ENCODE assay signal across 13 cellular contexts in the genomic region with DNA sequence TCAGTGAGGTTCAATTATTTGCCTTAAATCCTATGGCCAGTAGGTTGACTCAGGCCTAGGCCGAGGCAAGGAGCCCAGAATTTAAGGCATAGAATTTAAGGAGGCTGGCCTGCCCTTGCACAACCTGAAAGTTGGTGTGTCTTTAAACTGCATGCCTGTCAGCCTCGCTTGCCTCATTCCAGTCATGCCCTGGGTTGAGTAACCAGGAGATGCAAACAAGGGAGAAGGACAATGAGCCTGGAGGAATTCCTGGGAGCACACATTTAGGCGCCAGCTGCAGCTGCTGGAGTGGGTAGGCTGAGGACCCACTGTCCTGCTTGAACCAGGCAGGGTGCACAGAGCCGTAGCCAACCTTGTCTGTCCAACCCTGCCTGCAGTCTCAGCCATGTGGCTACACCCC. TPM values are rescaled to one million over a fixed set of nuclear protein-coding genes. Genes with fewer than 3 reads are reported as not detected.
DNase-seq lines count a peak whose midpoint lies in the region; ATAC-seq and TF ChIP-seq lines count a peak whose summit lies in the region.
"Had no signal": no experiment of that assay in that cellular context is flagged by ENCODE, and none has a peak within 500 bp of the region (broad histone marks: within the 10 kb centered on the region; RNA-seq: fewer than 3 reads in every experiment).

No MANE protein-coding gene starts in this region.

- no peak for TF ChIP-seq CTCF in endodermal cell (conservative IDR thresholded peaks at IDR 0.05)

- H3K36me3 Mint-ChIP-seq in activated T-cell treated with anti-CD3 and anti-CD28 coated beads, Interleukin-2, amount 50 U/mL, for 24 hours (ENCODE audit: low read depth) = peaks cover 99% of the 10 kb centered on the region
- H3K36me3 Mint-ChIP-seq in activated CD4-positive, alpha-beta memory T cell treated with anti-CD3 and anti-CD28 coated beads, Interleukin-2, amount 10 ng/mL, durations not matched to agents 7 days and 5 days (ENCODE audit: low read depth) = peaks cover 92% of the 10 kb centered on the region
- H3K36me3 Mint-ChIP-seq in endodermal cell (ENCODE audit: low read depth) = no peaks in the 10 kb centered on the region

- H3K27me3 Mint-ChIP-seq in activated T-cell treated with anti-CD3 and anti-CD28 coated beads, Interleukin-2, amount 50 U/mL, for 24 hours = no peaks in the 10 kb centered on the region
- H3K27me3 Mint-ChIP-seq in activated CD4-positive, alpha-beta memory T cell treated with anti-CD3 and anti-CD28 coated beads, Interleukin-2, amount 10 ng/mL, durations not matched to agents 7 days and 5 days = no peaks in the 10 kb centered on the region
- H3K27me3 Mint-ChIP-seq in endodermal cell (ENCODE audit: insufficient read depth) = no peaks in the 10 kb centered on the region

- no peaks in the 10 kb centered on the region for H3K9me3 Mint-ChIP-seq in activated T-cell treated with anti-CD3 and anti-CD28 coated beads, Interleukin-2, amount 50 U/mL, for 24 hours
- no peaks in the 10 kb centered on the region for H3K9me3 Mint-ChIP-seq in activated CD4-positive, alpha-beta memory T cell treated with anti-CD3 and anti-CD28 coated beads, Interleukin-2, amount 10 ng/mL, durations not matched to agents 7 days and 5 days
- H3K9me3 Mint-ChIP-seq in endodermal cell = no peaks in the 10 kb centered on the region

- H3K27ac Mint-ChIP-seq in activated T-cell treated with anti-CD3 and anti-CD28 coated beads, Interleukin-2, amount 50 U/mL, for 24 hours = peak overlapping the region; percentile 100
- H3K27ac Mint-ChIP-seq in activated CD4-positive, alpha-beta memory T cell treated with anti-CD3 and anti-CD28 coated beads, Interleukin-2, amount 10 ng/mL, durations not matched to agents 7 days and 5 days = peak overlapping the region; percentile 99
- H3K27ac Mint-ChIP-seq in endodermal cell = no peak overlapping the region
- H3K27ac Mint-ChIP-seq: GM23338 had no signal

- WGBS in endodermal cell (ENCODE audit: insufficient coverage in 1 of 2, insufficient read length in 1 of 2), 2 experiments = 88 to 97% methylated on average over 4 of the region's 4 CpGs

- H3K27me3 ChIP-seq in endodermal cell (ENCODE audit: control insufficient read depth, insufficient read depth, low read length, poor library complexity, severe bottlenecking) = no peaks in the 10 kb centered on the region
- H3K27me3 ChIP-seq: body of pancreas, MG63, vagina had no signal

- ATAC-seq in GM19467 (IDR thresholded peaks at IDR 0.05; ENCODE audit: unreplicated experiment) = no peak
- ATAC-seq: body of pancreas, GM23338 had no signal

- POLR2A ChIA-PET in activated CD4-positive, alpha-beta memory T cell treated with anti-CD3 and anti-CD28 coated beads, Interleukin-2, amount 10 ng/mL, durations not matched to agents 7 days and 5 days (lab: Charles Lee) = interaction anchor here (1.3 to 18.8 kb wide), 7 partner anchors 14 to 292 kb away, joined by 4 to 1051 read pairs (median 250); partner anchors contain the start of genes CD2 and TTF2

- peak overlapping the region; percentile 94 for H3K4me3 Mint-ChIP-seq in activated T-cell treated with anti-CD3 and anti-CD28 coated beads, Interleukin-2, amount 50 U/mL, for 24 hours
- H3K4me3 Mint-ChIP-seq in activated CD4-positive, alpha-beta memory T cell treated with anti-CD3 and anti-CD28 coated beads, Interleukin-2, amount 10 ng/mL, durations not matched to agents 7 days and 5 days = peak overlapping the region; percentile 56
- H3K4me3 Mint-ChIP-seq in endodermal cell = no peak overlapping the region
- H3K4me3 Mint-ChIP-seq: GM23338 had no signal

- peak; percentile 63 for DNase-seq in activated T-cell treated with anti-CD3 and anti-CD28 coated beads, Interleukin-2, amount 50 U/mL, for 24 hours
- DNase-seq in activated T-cell treated with anti-CD3 and anti-CD28 coated beads for 4 hours (no peak), epithelial cell of prostate (ENCODE audit: low read depth, low spot score) (peak; percentile 20), cerebellum (ENCODE audit: low spot score) (no peak), endodermal cell (no peak)
- no peak for DNase-seq in activated CD4-positive, alpha-beta memory T cell treated with anti-CD3 and anti-CD28 coated beads, Interleukin-2, amount 10 ng/mL, durations not matched to agents 7 days and 5 days
- DNase-seq in stimulated activated CD8-positive, alpha-beta memory T cell treated with anti-CD3 and anti-CD28 coated beads, Interleukin-4, amount 100 ng/mL, for 48 hours = peak; percentile 51
- DNase-seq: body of pancreas, MG63 had no signal

- H3K9me3 ChIP-seq in endodermal cell (ENCODE audit: control insufficient read depth, low read length) = no peaks in the 10 kb centered on the region
- H3K9me3 ChIP-seq: body of pancreas, vagina had no signal

- H3K4me1 ChIP-seq in endodermal cell (ENCODE audit: control insufficient read depth, insufficient read depth, low read length) = peaks cover 5% of the 10 kb centered on the region
- H3K4me1 ChIP-seq: parathyroid adenoma had no signal

- no peak overlapping the region for H3K4me3 ChIP-seq in endodermal cell (ENCODE audit: low read length)
- H3K4me3 ChIP-seq: body of pancreas, GM23338, MG63, vagina had no signal

- no peaks in the 10 kb centered on the region for H3K36me3 ChIP-seq in endodermal cell (ENCODE audit: control insufficient read depth, insufficient read depth, low read length)
- H3K36me3 ChIP-seq: MG63, vagina had no signal

- H3K4me1 Mint-ChIP-seq in activated T-cell treated with anti-CD3 and anti-CD28 coated beads, Interleukin-2, amount 50 U/mL, for 24 hours (ENCODE audit: low read depth) = peaks cover 99% of the 10 kb centered on the region
- peaks cover 98% of the 10 kb centered on the region for H3K4me1 Mint-ChIP-seq in activated CD4-positive, alpha-beta memory T cell treated with anti-CD3 and anti-CD28 coated beads, Interleukin-2, amount 10 ng/mL, durations not matched to agents 7 days and 5 days
- H3K4me1 Mint-ChIP-seq in endodermal cell = peaks cover 7% of the 10 kb centered on the region

- H3K27ac ChIP-seq in epithelial cell of prostate = no peak overlapping the region
- H3K27ac ChIP-seq in endodermal cell (ENCODE audit: low read depth, low read length) = no peak overlapping the region
- H3K27ac ChIP-seq: body of pancreas, parathyroid adenoma, vagina had no signal

- CTCF ChIA-PET in activated CD4-positive, alpha-beta memory T cell treated with anti-CD3 and anti-CD28 coated beads, Interleukin-2, amount 10 ng/mL, durations not matched to agents 7 days and 5 days (lab: Charles Lee) = interaction anchor here (0.9 to 12.6 kb wide), 7 partner anchors 11 to 52 kb away, joined by 3 to 139 read pairs (median 4); partner anchors contain the start of gene CD2

- H3K9ac ChIP-seq in endodermal cell (ENCODE audit: extremely low read depth, low read length, poor library complexity, severe bottlenecking) = no peak overlapping the region
- H3K9ac ChIP-seq: parathyroid adenoma had no signal

RNA-seq across cellular contexts. Expression of gene CD2, which starts 11.7 kb away (rescaled TPM):
- total RNA-seq in activated CD4-positive, alpha-beta memory T cell treated with anti-CD3 and anti-CD28 coated beads, Interleukin-2, amount 10 ng/mL, durations not matched to agents 7 days and 5 days = 100 to 1,000 TPM; 329 to 340 TPM
- total RNA-seq in cerebellum (not detected), endodermal cell (not detected)
- not detected for polyA plus RNA-seq in endodermal cell (2013, experiment 1 of 2)
- not detected for polyA plus RNA-seq in endodermal cell (2013, experiment 2 of 2)
- total RNA-seq: GM23338 had no signal
- polyA plus RNA-seq: GM23338 had no signal

Comparison
In these comparisons a context has a peak if more than half of its experiments do, and no peak if none do; other contexts are left out.
1. DNase-seq: peak in activated T-cell treated with anti-CD3 and anti-CD28 coated beads, Interleukin-2, amount 50 U/mL, for 24 hours (single experiment), epithelial cell of prostate (single experiment) and stimulated activated CD8-positive, alpha-beta memory T cell treated with anti-CD3 and anti-CD28 coated beads, Interleukin-4, amount 100 ng/mL, for 48 hours (single experiment); none in activated T-cell treated with anti-CD3 and anti-CD28 coated beads for 4 hours (single experiment), activated CD4-positive, alpha-beta memory T cell treated with anti-CD3 and anti-CD28 coated beads, Interleukin-2, amount 10 ng/mL, durations not matched to agents 7 days and 5 days (single experiment), cerebellum (single experiment) and endodermal cell (single experiment).
2. RNA of gene CD2, which starts 11.7 kb away (total RNA-seq): 329 to 340 TPM in activated CD4-positive, alpha-beta memory T cell treated with anti-CD3 and anti-CD28 coated beads, Interleukin-2, amount 10 ng/mL, durations not matched to agents 7 days and 5 days; not detected in cerebellum (single experiment) and not detected in endodermal cell; every median in the first group is over 100 times any median in the second.